In genomic region chr10:117762126-117762818, GRCh38 we compare ENCODE assay signal across 14 cellular contexts.
"Had no signal": no experiment of that assay in that cellular context is flagged by ENCODE, and none has a peak within 500 bp of the region (broad histone marks: within the 10 kb centered on the region; RNA-seq: fewer than 3 reads in every experiment).

No MANE protein-coding gene starts in this region.

- H3K36me3 Mint-ChIP-seq: naive thymus-derived CD8-positive, alpha-beta T cell; type B pancreatic cell had no signal

- H3K36me3 ChIP-seq: heart left ventricle, ovary, thyroid gland had no signal

- H3K9me3 ChIP-seq: heart left ventricle, mucosa of descending colon, ovary, thyroid gland had no signal

- H3K4me3 Mint-ChIP-seq: naive thymus-derived CD8-positive, alpha-beta T cell; type B pancreatic cell had no signal

- H3K4me3 ChIP-seq: heart left ventricle, mucosa of descending colon, ovary, thyroid gland had no signal

- DNase-seq: foreskin melanocyte; heart left ventricle; hippocampal formation; kidney glomerular epithelial cell; mammary epithelial cell; mucosa of descending colon; naive thymus-derived CD8-positive, alpha-beta T cell; ovary; right cardiac atrium; small intestine; stimulated activated CD4-positive, alpha-beta T cell treated with anti-CD3 and anti-CD28 coated beads, Interleukin-12 subunit alpha, Interleukin-12 subunit beta, amount 100 ng/mL, for 4 hours; stimulated activated naive CD4-positive, alpha-beta T cell; thyroid gland had no signal

- H3K27ac Mint-ChIP-seq: naive thymus-derived CD8-positive, alpha-beta T cell; type B pancreatic cell had no signal

- H3K4me1 Mint-ChIP-seq: naive thymus-derived CD8-positive, alpha-beta T cell had no signal

- H3K27me3 ChIP-seq: ovary, thyroid gland had no signal

- H3K4me1 ChIP-seq: heart left ventricle, thyroid gland had no signal

- H3K9me3 Mint-ChIP-seq: type B pancreatic cell had no signal

- ATAC-seq: heart left ventricle; mucosa of descending colon; naive thymus-derived CD8-positive, alpha-beta T cell; right cardiac atrium had no signal

- H3K27ac ChIP-seq: heart left ventricle, ovary, thyroid gland had no signal
